8 cellular contexts compared by ENCODE assay signal in the genomic region with DNA sequence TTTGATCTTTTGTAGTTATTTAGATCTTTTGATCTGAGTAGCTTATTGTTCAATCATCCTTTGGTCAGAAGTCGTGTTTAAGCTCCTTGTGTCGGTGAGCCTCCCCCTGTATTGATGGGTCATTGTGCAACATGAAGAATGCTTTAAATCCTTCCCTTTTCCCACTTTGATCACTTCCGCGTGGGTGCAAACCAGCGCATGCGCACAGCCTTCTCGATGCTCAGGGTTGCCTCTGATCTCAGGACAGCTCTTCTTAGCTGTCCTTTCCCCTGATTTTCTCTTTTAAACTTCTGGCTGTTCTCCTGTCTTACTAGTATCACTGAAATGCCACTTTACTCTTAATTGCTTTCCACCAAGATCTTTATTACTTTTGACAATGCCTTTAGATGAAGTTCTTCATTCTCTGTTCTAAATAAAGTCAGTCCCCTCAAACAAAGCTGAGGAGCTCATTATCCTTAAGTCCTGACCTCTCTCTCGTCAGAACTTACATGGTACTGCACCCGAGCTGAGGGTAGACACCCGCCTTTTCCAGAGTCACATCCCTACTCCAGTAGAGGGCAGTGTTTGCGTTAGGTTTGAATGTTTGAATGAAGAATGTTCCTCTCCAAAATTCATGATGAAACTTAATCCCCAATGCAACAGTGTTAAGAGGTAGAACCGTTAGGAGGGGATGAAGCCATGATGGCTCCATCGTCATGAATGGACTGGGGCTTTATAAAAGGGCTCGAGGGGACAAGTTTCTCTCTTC.
DNase-seq lines count a peak whose midpoint lies in the region; ATAC-seq and TF ChIP-seq lines count a peak whose summit lies in the region.

No MANE protein-coding gene starts in this region.

- H3K9me3 ChIP-seq in right cardiac atrium (ENCODE audit: control insufficient read depth, low read length) (no peaks in the 10 kb centered on the region), MG63 (no peaks in the 10 kb centered on the region)

- no peaks in the 10 kb centered on the region for H3K27me3 ChIP-seq in right cardiac atrium (ENCODE audit: control insufficient read depth, insufficient read depth)
- no peaks in the 10 kb centered on the region for H3K27me3 ChIP-seq in MG63

- peak; percentile 34 to 40 for ATAC-seq in right cardiac atrium

- no peak overlapping the region for H3K4me3 Mint-ChIP-seq in CD14-positive monocyte

- H3K4me3 ChIP-seq in right cardiac atrium (ENCODE audit: low read length), result no peak overlapping the region
- H3K4me3 ChIP-seq in MG63, result no peak overlapping the region

- no peak overlapping the region for H3K27ac Mint-ChIP-seq in CD14-positive monocyte

- H3K9me3 Mint-ChIP-seq in CD14-positive monocyte, result peaks cover 0 to 4% (median 0%) of the 10 kb centered on the region in 7 donors

- H3K36me3 ChIP-seq in MG63, result no peaks in the 10 kb centered on the region

- DNase-seq in stimulated activated CD4-positive, alpha-beta T cell treated with anti-CD3 and anti-CD28 coated beads, Interleukin-15, amount 100 ng/mL, for 24 hours, result peak; percentile 3
- DNase-seq in stimulated activated CD4-positive, alpha-beta T cell treated with anti-CD3 and anti-CD28 coated beads, Interleukin-4, amount 100 ng/mL, for 1 hour, result no peak
- DNase-seq in OCI-M1 (lab: John Stamatoyannopoulos, UW), result peak; percentile 89
- peak in 1 of 3 donors; percentile 19 for DNase-seq in right cardiac atrium
- no peak for DNase-seq in mesenteric fat pad (ENCODE audit: low spot score)
- no peak for DNase-seq in CD14-positive monocyte (ENCODE audit: low spot score)
- DNase-seq in MG63, result no peak
- DNase-seq in activated CD4-positive, alpha-beta T cell treated with anti-CD3 and anti-CD28 coated beads, Interleukin-2, amount 50 U/mL, for 1 hour, result no peak

- no peaks in the 10 kb centered on the region for H3K36me3 Mint-ChIP-seq in CD14-positive monocyte

- H3K27ac ChIP-seq in right cardiac atrium (ENCODE audit: low read length), result no peak overlapping the region

- H3K27me3 Mint-ChIP-seq in CD14-positive monocyte (ENCODE audit: low read depth in 3 of 3), result peaks cover 0 to 1% (median 0%) of the 10 kb centered on the region in 3 donors

- WGBS in right cardiac atrium, result 61% methylated on average over 14 of the region's 14 CpGs

- no peaks in the 10 kb centered on the region for H3K4me1 Mint-ChIP-seq in CD14-positive monocyte

- no peak for TF ChIP-seq CTCF in CD14-positive monocyte (IDR thresholded peaks at IDR 0.05)

- H3K4me1 ChIP-seq in right cardiac atrium (ENCODE audit: control insufficient read depth, insufficient read depth, low read length), result no peaks in the 10 kb centered on the region

- intact Hi-C loops in right cardiac atrium (cut with DNase I) (no loop called here), CD14-positive monocyte (cut with micrococcal nuclease) (no loop called here)

Comparison
In these comparisons a context has a peak if more than half of its experiments do, and no peak if none do; other contexts are left out.
1. DNase-seq: peak in stimulated activated CD4-positive, alpha-beta T cell treated with anti-CD3 and anti-CD28 coated beads, Interleukin-15, amount 100 ng/mL, for 24 hours (single experiment) and OCI-M1 (single experiment); none in stimulated activated CD4-positive, alpha-beta T cell treated with anti-CD3 and anti-CD28 coated beads, Interleukin-4, amount 100 ng/mL, for 1 hour (single experiment), mesenteric fat pad (single experiment), CD14-positive monocyte (single experiment), MG63 (single experiment) and activated CD4-positive, alpha-beta T cell treated with anti-CD3 and anti-CD28 coated beads, Interleukin-2, amount 50 U/mL, for 1 hour (single experiment).